Comparison of ENCODE assay signal across 14 cellular contexts in the genomic region with DNA sequence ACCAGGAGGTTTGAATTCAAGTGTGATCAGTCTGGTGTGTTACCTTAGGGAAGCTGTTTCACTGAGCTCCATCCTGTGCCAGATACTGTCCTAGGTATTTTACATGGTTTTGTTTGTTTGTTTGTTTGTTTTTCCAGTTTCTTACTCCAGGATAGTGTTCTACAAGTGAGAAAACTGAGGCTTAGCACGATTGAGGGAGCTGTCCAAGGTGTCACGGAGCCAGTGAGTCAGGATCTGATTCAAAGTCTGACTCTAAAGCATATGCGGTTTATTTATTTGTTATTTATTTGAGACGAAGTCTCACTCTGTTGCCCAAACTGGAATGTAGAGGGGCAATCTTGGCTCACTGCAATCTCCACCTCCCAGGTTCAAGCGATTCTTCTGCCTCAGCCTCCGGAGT.
DNase-seq lines count a peak whose midpoint lies in the region; ATAC-seq, FAIRE-seq and TF ChIP-seq lines count a peak whose summit lies in the region.
"Had no signal": no experiment of that assay in that cellular context is flagged by ENCODE, and none has a peak within 500 bp of the region (broad histone marks: within the 10 kb centered on the region; RNA-seq: fewer than 3 reads in every experiment).

No MANE protein-coding gene starts in this region.

- H3K4me1 ChIP-seq in astrocyte (ENCODE audit: insufficient read depth, low read length) = no peaks in the 10 kb centered on the region
- H3K4me1 ChIP-seq: psoas muscle had no signal

- H3K9me3 ChIP-seq in astrocyte (ENCODE audit: insufficient read depth, low read depth, low read length) = peaks cover 4% of the 10 kb centered on the region
- H3K9me3 ChIP-seq: psoas muscle, SJSA1, vagina had no signal

- H3K4me1 Mint-ChIP-seq in astrocyte (ENCODE audit: low read depth, unreplicated experiment) (peaks cover 4% of the 10 kb centered on the region), immature natural killer cell (peaks cover 6 to 10% of the 10 kb centered on the region in 2 donors)

- no peak overlapping the region for H2AFZ ChIP-seq in astrocyte (ENCODE audit: low read depth, low read length)

- no peak for TF ChIP-seq CTCF in astrocyte (IDR thresholded peaks at IDR 0.05; ENCODE audit: insufficient read depth, low read depth, low read length)

- H3K36me3 Mint-ChIP-seq in astrocyte (ENCODE audit: low read depth, unreplicated experiment) = no peaks in the 10 kb centered on the region
- peaks cover 0 to 8% (median 3%) of the 10 kb centered on the region in 3 donors for H3K36me3 Mint-ChIP-seq in immature natural killer cell

- H3K27me3 Mint-ChIP-seq in astrocyte (ENCODE audit: low read depth, unreplicated experiment) (peaks cover 2% of the 10 kb centered on the region), immature natural killer cell (ENCODE audit: low read depth in 3 of 3) (peaks cover 3 to 14% (median 5%) of the 10 kb centered on the region in 3 donors)

- H3K27me3 ChIP-seq in astrocyte (ENCODE audit: insufficient read depth, low read length) = peaks cover 3% of the 10 kb centered on the region
- H3K27me3 ChIP-seq: SJSA1, vagina had no signal

- H3K27ac ChIP-seq in astrocyte (ENCODE audit: low read depth, low read length) = no peak overlapping the region
- H3K27ac ChIP-seq: psoas muscle, SJSA1, vagina, VCaP had no signal

- no peaks in the 10 kb centered on the region for H3K36me3 ChIP-seq in astrocyte (ENCODE audit: insufficient read depth, low read length)
- H3K36me3 ChIP-seq: SJSA1, vagina had no signal

- H4K20me1 ChIP-seq in astrocyte (ENCODE audit: insufficient read depth, low read length) = no peaks in the 10 kb centered on the region

- H3K4me3 Mint-ChIP-seq in astrocyte (ENCODE audit: unreplicated experiment) (no peak overlapping the region), immature natural killer cell (no peak overlapping the region)

- no peak for ATAC-seq in HG03095 (IDR thresholded peaks at IDR 0.05; ENCODE audit: unreplicated experiment)

- H3K79me2 ChIP-seq in astrocyte (ENCODE audit: insufficient read depth, low read length) = no peaks in the 10 kb centered on the region

- H3K9ac ChIP-seq in astrocyte (ENCODE audit: low read length) = no peak overlapping the region

- peak overlapping the region; percentile 75 for H3K4me2 ChIP-seq in astrocyte (ENCODE audit: low read length)

- DNase-seq in AG08395 (ENCODE audit: low spot score) (peak; percentile 24), HTR-8/SVneo (ENCODE audit: insufficient read length, low spot score) (peak; percentile 23), astrocyte (ENCODE audit: low read depth) (peak; percentile 6), iPS-NIHi7 (ENCODE audit: extremely low spot score) (peak; percentile 35), COLO829 (ENCODE audit: low spot score) (no peak), immature natural killer cell (no peak), NCI-H1105 (lab: John Stamatoyannopoulos, UW) (no peak)
- DNase-seq: cortex of kidney had no signal

- FAIRE-seq in HTR-8/SVneo (lab: Jason Lieb, UNC) (no peak), astrocyte (lab: Jason Lieb, UNC) (no peak)

- H3K4me3 ChIP-seq in astrocyte (ENCODE audit: insufficient read depth, low read depth, low read length) = no peak overlapping the region
- H3K4me3 ChIP-seq: psoas muscle, SJSA1, vagina had no signal

- H3K27ac Mint-ChIP-seq in astrocyte (ENCODE audit: unreplicated experiment) = no peak overlapping the region
- no peak overlapping the region for H3K27ac Mint-ChIP-seq in immature natural killer cell
- H3K27ac Mint-ChIP-seq: activated naive CD8-positive, alpha-beta T cell treated with anti-CD3 and anti-CD28 coated beads, Interleukin-2, amount 10 ng/mL, durations not matched to agents 7 days and 5 days had no signal

- H3K9me3 Mint-ChIP-seq in astrocyte (ENCODE audit: unreplicated experiment) (peaks cover under 1% of the 10 kb centered on the region), immature natural killer cell (peaks cover under 1 to 11% (median 2%) of the 10 kb centered on the region in 6 donors)

Comparison
In these comparisons a context has a peak if more than half of its experiments do, and no peak if none do; other contexts are left out.
1. DNase-seq: peak in AG08395 (single experiment), HTR-8/SVneo (single experiment), astrocyte (single experiment) and iPS-NIHi7 (single experiment); none in COLO829 (single experiment), immature natural killer cell (0 of 3) and NCI-H1105 (single experiment).